3 cellular contexts compared by ENCODE assay signal in the genomic region with DNA sequence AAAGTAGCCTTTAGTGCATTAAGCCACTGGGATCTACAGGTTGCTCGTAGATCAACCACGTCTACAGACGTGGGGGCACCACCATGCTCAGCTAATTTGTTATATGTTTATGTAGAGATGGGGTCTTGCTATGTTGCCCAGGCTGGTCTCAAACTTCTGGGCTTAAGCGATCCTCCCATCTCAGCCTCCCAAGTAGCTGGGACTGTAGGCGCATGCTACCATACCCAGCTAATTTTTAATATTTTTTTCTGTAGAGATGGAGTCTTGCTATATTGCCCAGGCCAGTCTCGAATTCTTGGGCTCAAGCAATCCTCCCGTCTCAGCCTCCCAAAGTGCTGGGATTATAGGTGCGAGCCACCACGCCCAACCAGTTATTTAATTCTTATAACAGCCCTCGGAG.
TF ChIP-seq lines count a peak whose summit lies in the region.

No MANE protein-coding gene starts in this region.

TF ChIP-seq in HEK293, 187 proteins besides CTCF, POLR2A, EP300 and RAD21:
- peak; percentile 79 for TF ChIP-seq ZNF121 (tag by site-specific recombination; IDR thresholded peaks at IDR 0.05)

TF ChIP-seq in K562, 482 proteins besides CTCF, POLR2A, EP300 and RAD21:
- TF ChIP-seq ZNF121 (CRISPR knock-in tag; conservative IDR thresholded peaks at IDR 0.05) (peak; percentile 61), BCOR (IDR thresholded peaks at IDR 0.05) (0 out of 2 replicates have a peak, but pooled peaks have one; percentile 11)
TF ChIP-seq in K562: peak in this region for 2; not testable (repeated sequence) for 480.

TF ChIP-seq in HepG2, 621 proteins besides CTCF, POLR2A, EP300 and RAD21:
- TF ChIP-seq ZNF121 (CRISPR knock-in tag; IDR thresholded peaks at IDR 0.05) = 0 out of 2 replicates have a peak, but pooled peaks have one; percentile 28
